In the genomic region with DNA sequence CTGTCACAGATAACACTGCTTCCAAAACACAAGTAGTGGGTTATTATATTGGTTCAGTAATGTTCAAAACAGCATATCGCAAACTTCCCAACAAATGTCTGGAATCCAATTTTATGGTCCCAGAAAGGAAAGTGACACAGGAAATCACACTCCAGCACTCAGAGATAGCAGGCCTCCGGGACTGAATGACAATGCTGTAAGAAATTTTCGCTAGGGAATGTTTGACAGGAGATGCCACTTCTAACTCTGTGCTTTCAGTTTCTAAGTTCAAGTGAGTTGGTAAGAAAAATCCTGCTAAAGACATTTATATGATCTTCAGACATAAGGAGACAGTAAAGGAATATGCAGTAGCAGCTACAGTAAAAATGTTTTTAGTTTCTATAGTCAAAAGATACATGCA, we compare ENCODE assay signal across 1 cellular context.
TF ChIP-seq lines count a peak whose summit lies in the region.

No MANE protein-coding gene starts in this region.

TF ChIP-seq in GM12878, 131 proteins besides CTCF, POLR2A, EP300 and RAD21:
- TF ChIP-seq, protein P1, sequence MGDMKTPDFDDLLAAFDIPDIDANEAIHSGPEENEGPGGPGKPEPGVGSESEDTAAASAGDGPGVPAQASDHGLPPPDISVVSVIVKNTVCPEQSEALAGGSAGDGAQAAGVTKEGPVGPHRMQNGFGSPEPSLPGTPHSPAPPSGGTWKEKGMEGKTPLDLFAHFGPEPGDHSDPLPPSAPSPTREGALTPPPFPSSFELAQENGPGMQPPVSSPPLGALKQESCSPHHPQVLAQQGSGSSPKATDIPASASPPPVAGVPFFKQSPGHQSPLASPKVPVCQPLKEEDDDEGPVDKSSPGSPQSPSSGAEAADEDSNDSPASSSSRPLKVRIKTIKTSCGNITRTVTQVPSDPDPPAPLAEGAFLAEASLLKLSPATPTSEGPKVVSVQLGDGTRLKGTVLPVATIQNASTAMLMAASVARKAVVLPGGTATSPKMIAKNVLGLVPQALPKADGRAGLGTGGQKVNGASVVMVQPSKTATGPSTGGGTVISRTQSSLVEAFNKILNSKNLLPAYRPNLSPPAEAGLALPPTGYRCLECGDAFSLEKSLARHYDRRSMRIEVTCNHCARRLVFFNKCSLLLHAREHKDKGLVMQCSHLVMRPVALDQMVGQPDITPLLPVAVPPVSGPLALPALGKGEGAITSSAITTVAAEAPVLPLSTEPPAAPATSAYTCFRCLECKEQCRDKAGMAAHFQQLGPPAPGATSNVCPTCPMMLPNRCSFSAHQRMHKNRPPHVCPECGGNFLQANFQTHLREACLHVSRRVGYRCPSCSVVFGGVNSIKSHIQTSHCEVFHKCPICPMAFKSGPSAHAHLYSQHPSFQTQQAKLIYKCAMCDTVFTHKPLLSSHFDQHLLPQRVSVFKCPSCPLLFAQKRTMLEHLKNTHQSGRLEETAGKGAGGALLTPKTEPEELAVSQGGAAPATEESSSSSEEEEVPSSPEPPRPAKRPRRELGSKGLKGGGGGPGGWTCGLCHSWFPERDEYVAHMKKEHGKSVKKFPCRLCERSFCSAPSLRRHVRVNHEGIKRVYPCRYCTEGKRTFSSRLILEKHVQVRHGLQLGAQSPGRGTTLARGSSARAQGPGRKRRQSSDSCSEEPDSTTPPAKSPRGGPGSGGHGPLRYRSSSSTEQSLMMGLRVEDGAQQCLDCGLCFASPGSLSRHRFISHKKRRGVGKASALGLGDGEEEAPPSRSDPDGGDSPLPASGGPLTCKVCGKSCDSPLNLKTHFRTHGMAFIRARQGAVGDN (IDR thresholded peaks at IDR 0.05) = no peak
- TF ChIP-seq, protein P2, sequence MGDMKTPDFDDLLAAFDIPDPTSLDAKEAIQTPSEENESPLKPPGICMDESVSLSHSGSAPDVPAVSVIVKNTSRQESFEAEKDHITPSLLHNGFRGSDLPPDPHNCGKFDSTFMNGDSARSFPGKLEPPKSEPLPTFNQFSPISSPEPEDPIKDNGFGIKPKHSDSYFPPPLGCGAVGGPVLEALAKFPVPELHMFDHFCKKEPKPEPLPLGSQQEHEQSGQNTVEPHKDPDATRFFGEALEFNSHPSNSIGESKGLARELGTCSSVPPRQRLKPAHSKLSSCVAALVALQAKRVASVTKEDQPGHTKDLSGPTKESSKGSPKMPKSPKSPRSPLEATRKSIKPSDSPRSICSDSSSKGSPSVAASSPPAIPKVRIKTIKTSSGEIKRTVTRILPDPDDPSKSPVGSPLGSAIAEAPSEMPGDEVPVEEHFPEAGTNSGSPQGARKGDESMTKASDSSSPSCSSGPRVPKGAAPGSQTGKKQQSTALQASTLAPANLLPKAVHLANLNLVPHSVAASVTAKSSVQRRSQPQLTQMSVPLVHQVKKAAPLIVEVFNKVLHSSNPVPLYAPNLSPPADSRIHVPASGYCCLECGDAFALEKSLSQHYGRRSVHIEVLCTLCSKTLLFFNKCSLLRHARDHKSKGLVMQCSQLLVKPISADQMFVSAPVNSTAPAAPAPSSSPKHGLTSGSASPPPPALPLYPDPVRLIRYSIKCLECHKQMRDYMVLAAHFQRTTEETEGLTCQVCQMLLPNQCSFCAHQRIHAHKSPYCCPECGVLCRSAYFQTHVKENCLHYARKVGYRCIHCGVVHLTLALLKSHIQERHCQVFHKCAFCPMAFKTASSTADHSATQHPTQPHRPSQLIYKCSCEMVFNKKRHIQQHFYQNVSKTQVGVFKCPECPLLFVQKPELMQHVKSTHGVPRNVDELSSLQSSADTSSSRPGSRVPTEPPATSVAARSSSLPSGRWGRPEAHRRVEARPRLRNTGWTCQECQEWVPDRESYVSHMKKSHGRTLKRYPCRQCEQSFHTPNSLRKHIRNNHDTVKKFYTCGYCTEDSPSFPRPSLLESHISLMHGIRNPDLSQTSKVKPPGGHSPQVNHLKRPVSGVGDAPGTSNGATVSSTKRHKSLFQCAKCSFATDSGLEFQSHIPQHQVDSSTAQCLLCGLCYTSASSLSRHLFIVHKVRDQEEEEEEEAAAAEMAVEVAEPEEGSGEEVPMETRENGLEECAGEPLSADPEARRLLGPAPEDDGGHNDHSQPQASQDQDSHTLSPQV (IDR thresholded peaks at IDR 0.05) = no peak
- no peak for TF ChIP-seq POLR2AphosphoS5 (IDR thresholded peaks at IDR 0.05; ENCODE audit: low read length)
